In the genomic region with DNA sequence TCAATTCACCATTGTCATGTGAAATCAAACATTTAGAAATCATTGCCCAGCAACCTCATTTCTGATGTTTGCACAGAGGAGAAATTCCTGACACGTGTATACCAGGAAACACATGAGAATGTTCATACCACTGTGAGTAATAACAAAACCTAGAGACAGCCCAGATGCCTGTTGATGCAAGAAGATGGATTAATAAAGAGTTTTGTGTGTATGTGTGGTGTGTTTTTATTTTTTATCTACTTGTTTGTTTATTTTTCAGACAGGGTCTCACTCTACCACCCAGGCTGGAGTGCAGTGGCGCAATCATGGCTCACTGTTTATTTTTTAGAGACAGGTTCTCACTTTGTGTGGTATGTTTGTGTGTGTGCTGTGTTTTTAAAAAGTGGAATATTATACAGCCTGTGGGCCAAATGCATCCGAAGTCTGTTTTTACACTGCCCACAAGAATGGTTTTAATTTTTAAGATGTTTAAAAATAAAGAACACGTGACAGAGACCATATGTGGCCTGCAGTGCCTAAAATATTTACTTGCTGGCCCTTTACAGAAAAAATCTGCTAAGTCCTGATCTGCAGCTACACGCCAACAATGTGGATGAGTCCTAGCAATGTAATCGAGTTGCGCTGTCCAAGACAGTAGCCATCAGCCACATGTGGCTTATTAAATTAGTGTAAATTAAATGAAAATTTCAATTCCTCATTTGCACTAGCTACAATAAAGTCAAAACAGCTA, we compare ENCODE assay signal across 14 cellular contexts. TPM values are rescaled to one million over a fixed set of nuclear protein-coding genes. Genes with fewer than 3 reads are reported as not detected.
A peak's percentile ranks its signal among the peaks of the same experiment; 100 is the strongest.
DNase-seq lines count a peak whose midpoint lies in the region; ATAC-seq and TF ChIP-seq lines count a peak whose summit lies in the region.
"Had no signal": no experiment of that assay in that cellular context is flagged by ENCODE, and none has a peak within 500 bp of the region (broad histone marks: within the 10 kb centered on the region; RNA-seq: fewer than 3 reads in every experiment).

No MANE protein-coding gene starts in this region.

- no peaks in the 10 kb centered on the region for H3K27me3 ChIP-seq in uterus

- no peaks in the 10 kb centered on the region for H3K9me3 ChIP-seq in uterus
- H3K9me3 ChIP-seq: thoracic aorta had no signal

- no peaks in the 10 kb centered on the region for H3K36me3 ChIP-seq in uterus

- H3K4me3 Mint-ChIP-seq in natural killer cell treated with Interleukin-12 subunit alpha and Interleukin-12 subunit beta and Interleukin-15 and Interleukin-18, amount 100 ng/mL, for 72 hours = no peak overlapping the region
- H3K4me3 Mint-ChIP-seq in natural killer cell = no peak overlapping the region
- H3K4me3 Mint-ChIP-seq in T-helper 1 cell treated with Interleukin-12 subunit alpha and Interleukin-12 subunit beta and Interleukin-4 antibody, amounts not matched to agents 30 μg/mL and 1 μg/mL, for 36 hours = no peak overlapping the region
- H3K4me3 Mint-ChIP-seq in activated CD8-positive, alpha-beta T cell treated with anti-CD3 and anti-CD28 coated beads, Interleukin-2, amount 10 ng/mL, durations not matched to agents 7 days and 5 days = no peak overlapping the region
- H3K4me3 Mint-ChIP-seq: naive B cell had no signal

- H3K36me3 Mint-ChIP-seq in natural killer cell treated with Interleukin-12 subunit alpha and Interleukin-12 subunit beta and Interleukin-15 and Interleukin-18, amount 100 ng/mL, for 72 hours = no peaks in the 10 kb centered on the region
- peaks cover 15% of the 10 kb centered on the region for H3K36me3 Mint-ChIP-seq in natural killer cell
- peaks cover 7% of the 10 kb centered on the region for H3K36me3 Mint-ChIP-seq in T-helper 1 cell treated with Interleukin-12 subunit alpha and Interleukin-12 subunit beta and Interleukin-4 antibody, amounts not matched to agents 30 μg/mL and 1 μg/mL, for 36 hours (ENCODE audit: low read depth)
- peaks cover 26% of the 10 kb centered on the region for H3K36me3 Mint-ChIP-seq in activated CD8-positive, alpha-beta T cell treated with anti-CD3 and anti-CD28 coated beads, Interleukin-2, amount 10 ng/mL, durations not matched to agents 7 days and 5 days (ENCODE audit: low read depth)

- no peak overlapping the region for H3K27ac ChIP-seq in uterus

- TF ChIP-seq CTCF in natural killer cell (IDR thresholded peaks at IDR 0.05) = no peak
- no peak for TF ChIP-seq CTCF in fibroblast of mammary gland (conservative IDR thresholded peaks at IDR 0.05; ENCODE audit: control insufficient read depth, insufficient read depth, low read depth, low read length)
- TF ChIP-seq CTCF in uterus (IDR thresholded peaks at IDR 0.05) = no peak

- CTCF ChIA-PET in activated CD8-positive, alpha-beta T cell treated with anti-CD3 and anti-CD28 coated beads, Interleukin-2, amount 10 ng/mL, durations not matched to agents 7 days and 5 days (lab: Charles Lee) = interaction anchor here (1.0 to 3.7 kb wide), 16 partner anchors 9 to 418 kb away, joined by 3 to 25 read pairs (median 4); no protein-coding TSS in a partner anchor

- no peaks in the 10 kb centered on the region for H3K27me3 Mint-ChIP-seq in natural killer cell treated with Interleukin-12 subunit alpha and Interleukin-12 subunit beta and Interleukin-15 and Interleukin-18, amount 100 ng/mL, for 72 hours
- H3K27me3 Mint-ChIP-seq in natural killer cell (ENCODE audit: low read depth in 2 of 2) = no peaks in the 10 kb centered on the region
- H3K27me3 Mint-ChIP-seq in T-helper 1 cell treated with Interleukin-12 subunit alpha and Interleukin-12 subunit beta and Interleukin-4 antibody, amounts not matched to agents 30 μg/mL and 1 μg/mL, for 36 hours (ENCODE audit: low read depth) = no peaks in the 10 kb centered on the region
- H3K27me3 Mint-ChIP-seq in activated CD8-positive, alpha-beta T cell treated with anti-CD3 and anti-CD28 coated beads, Interleukin-2, amount 10 ng/mL, durations not matched to agents 7 days and 5 days (ENCODE audit: low read depth) = no peaks in the 10 kb centered on the region
- H3K27me3 Mint-ChIP-seq: naive B cell had no signal

- peaks cover 10% of the 10 kb centered on the region in 2 donors for H3K4me1 Mint-ChIP-seq in natural killer cell treated with Interleukin-12 subunit alpha and Interleukin-12 subunit beta and Interleukin-15 and Interleukin-18, amount 100 ng/mL, for 72 hours (ENCODE audit: low read depth in 2 of 2)
- no peaks in the 10 kb centered on the region for H3K4me1 Mint-ChIP-seq in natural killer cell
- peaks cover 6% of the 10 kb centered on the region for H3K4me1 Mint-ChIP-seq in T-helper 1 cell treated with Interleukin-12 subunit alpha and Interleukin-12 subunit beta and Interleukin-4 antibody, amounts not matched to agents 30 μg/mL and 1 μg/mL, for 36 hours (ENCODE audit: low read depth)
- peaks cover 6% of the 10 kb centered on the region for H3K4me1 Mint-ChIP-seq in activated CD8-positive, alpha-beta T cell treated with anti-CD3 and anti-CD28 coated beads, Interleukin-2, amount 10 ng/mL, durations not matched to agents 7 days and 5 days (ENCODE audit: low read depth)
- H3K4me1 Mint-ChIP-seq: naive B cell had no signal

- peak in 1 of 2 donors; percentile 52 for ATAC-seq in natural killer cell treated with Interleukin-12 subunit alpha and Interleukin-12 subunit beta and Interleukin-15 and Interleukin-18, amount 100 ng/mL, for 72 hours
- ATAC-seq in natural killer cell (no peak), HG02970 (IDR thresholded peaks at IDR 0.05; ENCODE audit: low FRiP score, unreplicated experiment) (no peak)
- no peak for ATAC-seq in activated CD8-positive, alpha-beta T cell treated with anti-CD3 and anti-CD28 coated beads, Interleukin-2, amount 10 ng/mL, durations not matched to agents 7 days and 5 days

- TF ChIP-seq POLR2A in uterus (IDR thresholded peaks at IDR 0.05) = no peak

- H3K9me3 Mint-ChIP-seq in natural killer cell treated with Interleukin-12 subunit alpha and Interleukin-12 subunit beta and Interleukin-15 and Interleukin-18, amount 100 ng/mL, for 72 hours = no peaks in the 10 kb centered on the region
- H3K9me3 Mint-ChIP-seq in natural killer cell = no peaks in the 10 kb centered on the region
- no peaks in the 10 kb centered on the region for H3K9me3 Mint-ChIP-seq in T-helper 1 cell treated with Interleukin-12 subunit alpha and Interleukin-12 subunit beta and Interleukin-4 antibody, amounts not matched to agents 30 μg/mL and 1 μg/mL, for 36 hours
- no peaks in the 10 kb centered on the region for H3K9me3 Mint-ChIP-seq in activated CD8-positive, alpha-beta T cell treated with anti-CD3 and anti-CD28 coated beads, Interleukin-2, amount 10 ng/mL, durations not matched to agents 7 days and 5 days (ENCODE audit: insufficient read depth)
- H3K9me3 Mint-ChIP-seq: naive B cell had no signal

- POLR2A ChIA-PET in activated CD8-positive, alpha-beta T cell treated with anti-CD3 and anti-CD28 coated beads, Interleukin-2, amount 10 ng/mL, durations not matched to agents 7 days and 5 days (lab: Charles Lee) = no interaction called here

- intact Hi-C loops in natural killer cell (cut with micrococcal nuclease) = loop anchor here (2.0 kb wide), 2 partner anchors 67 to 221 kb away; no protein-coding TSS in a partner anchor
- intact Hi-C loops in uterus (cut with DNase I; ENCODE audit: low total_unique reads) = no loop called here

- no peak overlapping the region for H3K4me3 ChIP-seq in fibroblast of mammary gland (ENCODE audit: control insufficient read depth, low read depth, low read length)
- H3K4me3 ChIP-seq in uterus = no peak overlapping the region
- H3K4me3 ChIP-seq: thoracic aorta had no signal

- H3K27ac Mint-ChIP-seq in natural killer cell treated with Interleukin-12 subunit alpha and Interleukin-12 subunit beta and Interleukin-15 and Interleukin-18, amount 100 ng/mL, for 72 hours = peak overlapping the region; percentile 20 to 25
- H3K27ac Mint-ChIP-seq in natural killer cell = no peak overlapping the region
- H3K27ac Mint-ChIP-seq in T-helper 1 cell treated with Interleukin-12 subunit alpha and Interleukin-12 subunit beta and Interleukin-4 antibody, amounts not matched to agents 30 μg/mL and 1 μg/mL, for 36 hours = peak overlapping the region; percentile 49
- no peak overlapping the region for H3K27ac Mint-ChIP-seq in activated CD8-positive, alpha-beta T cell treated with anti-CD3 and anti-CD28 coated beads, Interleukin-2, amount 10 ng/mL, durations not matched to agents 7 days and 5 days
- H3K27ac Mint-ChIP-seq: naive B cell had no signal

- no peak for DNase-seq in natural killer cell treated with Interleukin-12 subunit alpha and Interleukin-12 subunit beta and Interleukin-15 and Interleukin-18, amount 100 ng/mL, for 72 hours (ENCODE audit: low spot score)
- DNase-seq in natural killer cell = no peak
- peak; percentile 65 for DNase-seq in fibroblast of mammary gland (ENCODE audit: low read depth)
- DNase-seq in uterus = no peak
- no peak for DNase-seq in germinal center (ENCODE audit: low spot score)
- DNase-seq in activated CD8-positive, alpha-beta T cell treated with anti-CD3 and anti-CD28 coated beads, Interleukin-2, amount 10 ng/mL, durations not matched to agents 7 days and 5 days = no peak
- DNase-seq: foreskin melanocyte; left cardiac atrium; NCI-H1092; NK-92 treated with Interleukin-12 subunit alpha and Interleukin-12 subunit beta, amount 100 ng/mL, for 24 hours had no signal

- H3K4me1 ChIP-seq in uterus = no peaks in the 10 kb centered on the region

RNA-seq across cellular contexts. Expression of a gene that starts 39.2 kb away (rescaled TPM):
- 10 to 100 TPM; 15.3 to 16.0 TPM for total RNA-seq in natural killer cell treated with Interleukin-12 subunit alpha and Interleukin-12 subunit beta and Interleukin-15 and Interleukin-18, amount 100 ng/mL, for 72 hours
- total RNA-seq in natural killer cell = 10 to 100 TPM in 1 of 3 donors, 1 to 10 TPM in 2; 8.1 to 16.9 (median 9.9) TPM
- total RNA-seq in uterus = 10 to 100 TPM; 11.8 to 18.9 (median 13.1) TPM
- total RNA-seq in activated CD8-positive, alpha-beta T cell treated with anti-CD3 and anti-CD28 coated beads, Interleukin-2, amount 10 ng/mL, durations not matched to agents 7 days and 5 days = 10 to 100 TPM; 10.8 to 10.9 TPM

RNA-seq across cellular contexts. Expression of a gene that starts 44.7 kb away (rescaled TPM):
- 100 to 1,000 TPM; 131 to 157 TPM for total RNA-seq in natural killer cell treated with Interleukin-12 subunit alpha and Interleukin-12 subunit beta and Interleukin-15 and Interleukin-18, amount 100 ng/mL, for 72 hours
- 100 to 1,000 TPM; 124 to 170 (median 139) TPM for total RNA-seq in natural killer cell
- total RNA-seq in uterus = 100 to 1,000 TPM in 3 of 4 donors, 10 to 100 TPM in 1; 60.0 to 154 (median 125) TPM
- total RNA-seq in activated CD8-positive, alpha-beta T cell treated with anti-CD3 and anti-CD28 coated beads, Interleukin-2, amount 10 ng/mL, durations not matched to agents 7 days and 5 days = 100 to 1,000 TPM; 195 to 201 TPM

Comparison
In these comparisons a context has a peak if more than half of its experiments do, and no peak if none do; other contexts are left out.
1. H3K27ac Mint-ChIP-seq: peak in natural killer cell treated with Interleukin-12 subunit alpha and Interleukin-12 subunit beta and Interleukin-15 and Interleukin-18, amount 100 ng/mL, for 72 hours (2 of 2) and T-helper 1 cell treated with Interleukin-12 subunit alpha and Interleukin-12 subunit beta and Interleukin-4 antibody, amounts not matched to agents 30 μg/mL and 1 μg/mL, for 36 hours (single experiment); none in natural killer cell (0 of 2) and activated CD8-positive, alpha-beta T cell treated with anti-CD3 and anti-CD28 coated beads, Interleukin-2, amount 10 ng/mL, durations not matched to agents 7 days and 5 days (single experiment).